Comparison of ENCODE assay signal across 18 cellular contexts in the genomic region with DNA sequence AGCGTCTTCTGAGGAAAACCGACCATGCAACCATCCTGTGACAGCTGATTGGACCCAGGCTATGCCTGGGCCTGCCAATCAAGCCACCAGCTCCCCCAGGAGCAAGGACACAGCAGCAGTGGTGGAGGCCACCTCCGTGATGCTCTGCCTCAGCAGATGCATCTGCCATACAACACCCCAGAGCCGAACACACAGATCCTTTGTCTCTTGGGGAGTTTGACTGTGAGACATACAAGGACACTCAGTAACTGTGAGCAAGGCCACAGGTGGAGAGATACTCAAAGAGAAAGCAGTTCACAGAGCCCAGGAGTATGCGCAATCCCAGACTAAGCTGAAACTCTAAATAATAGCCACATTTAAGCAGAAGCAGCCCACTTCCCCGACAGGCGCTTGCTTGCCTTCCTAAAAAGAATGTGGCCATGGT. TPM values are rescaled to one million over a fixed set of nuclear protein-coding genes. Genes with fewer than 3 reads are reported as not detected.
DNase-seq lines count a peak whose midpoint lies in the region; ATAC-seq, FAIRE-seq and TF ChIP-seq lines count a peak whose summit lies in the region.
"Had no signal": no experiment of that assay in that cellular context is flagged by ENCODE, and none has a peak within 500 bp of the region (broad histone marks: within the 10 kb centered on the region; RNA-seq: fewer than 3 reads in every experiment).

No MANE protein-coding gene starts in this region.

- no peak for TF ChIP-seq CTCF in SK-N-SH (IDR thresholded peaks at IDR 0.05)
- TF ChIP-seq CTCF in IMR-90 (conservative IDR thresholded peaks at IDR 0.05; ENCODE audit: low read depth, low read length), result no peak
- TF ChIP-seq CTCF in H1 (IDR thresholded peaks at IDR 0.05; ENCODE audit: control extremely low read depth in 1 of 3, insufficient read depth in 1 of 3, low read depth in 1 of 3, low read length in 3 of 3), result no peak
- TF ChIP-seq CTCF in upper lobe of right lung (IDR thresholded peaks at IDR 0.05), result no peak

- H3K18ac ChIP-seq in IMR-90 (ENCODE audit: low read depth, low read length), result no peak overlapping the region
- no peak overlapping the region for H3K18ac ChIP-seq in H1 (ENCODE audit: extremely low read depth, low read length)

- H2BK5ac ChIP-seq in IMR-90 (ENCODE audit: low read depth, low read length, poor library complexity, severe bottlenecking), result no peak overlapping the region
- H2BK5ac ChIP-seq in H1 (ENCODE audit: low read depth, low read length), result no peak overlapping the region

- H3K4me2 ChIP-seq in SK-N-SH (no peak overlapping the region), IMR-90 (ENCODE audit: low read depth, low read length) (no peak overlapping the region), H1 (ENCODE audit: insufficient read depth in 1 of 2, low read depth in 2 of 2, low read length in 2 of 2) (no peak overlapping the region)

- H3K9ac ChIP-seq in SK-N-SH, result no peak overlapping the region
- H3K9ac ChIP-seq in IMR-90 (ENCODE audit: low read depth, low read length), result no peak overlapping the region
- H3K9ac ChIP-seq in H1 (replicated peaks in 1 of 4; ENCODE audit: extremely low read depth in 1 of 4, low read depth in 3 of 4, low read length in 3 of 4), result no peak overlapping the region

- H3K79me2 ChIP-seq in SK-N-SH (ENCODE audit: insufficient read depth), result no peaks in the 10 kb centered on the region
- no peaks in the 10 kb centered on the region for H3K79me2 ChIP-seq in H1 (ENCODE audit: control insufficient read depth in 1 of 2, insufficient read depth in 2 of 2, low read length in 2 of 2)

- H2BK12ac ChIP-seq in H1 (ENCODE audit: low read depth, low read length), result no peak overlapping the region; the same call in 1 of the 2 replicates

- H3K27me3 ChIP-seq in SK-N-SH (ENCODE audit: insufficient read depth) (no peaks in the 10 kb centered on the region), IMR-90 (ENCODE audit: control insufficient read depth, insufficient read depth, low read length) (no peaks in the 10 kb centered on the region), H1 (replicated peaks in 1 of 4; ENCODE audit: control insufficient read depth in 3 of 4, extremely low read depth in 1 of 4, insufficient read depth in 3 of 4, low read length in 3 of 4) (no peaks in the 10 kb centered on the region), upper lobe of right lung (no peaks in the 10 kb centered on the region)

- FAIRE-seq in H1 (lab: Jason Lieb, UNC) (no peak), RCC 7860 (lab: Jason Lieb, UNC) (no peak)

- H3K4ac ChIP-seq in IMR-90 (ENCODE audit: low read depth, low read length) (no peak overlapping the region), H1 (replicated peaks; ENCODE audit: insufficient read length, low read depth, low read length) (no peak overlapping the region)

- DNase-seq in SK-N-SH (no peak), IMR-90 (no peak), H1 (ENCODE audit: low read depth in 1 of 2, low spot score in 2 of 2) (no peak), upper lobe of right lung (no peak), RCC 7860 (ENCODE audit: low spot score) (no peak)
- DNase-seq in stimulated activated CD4-positive, alpha-beta T cell treated with anti-CD3 and anti-CD28 coated beads, Interleukin-2, amount 100 ng/mL, for 48 hours, result no peak
- DNase-seq: CD8-positive, alpha-beta memory T cell; DMS 273 treated with DMSO at 0.1 percent for 48 hours; NCI-H1417 treated with DMSO at 0.1 percent for 48 hours; NCI-H1930; NCI-H510A; NCI-H774 had no signal

- H3K36me3 ChIP-seq in SK-N-SH (replicated peaks in 1 of 2; ENCODE audit: control insufficient read depth in 1 of 2, insufficient read depth in 2 of 2, low read length in 1 of 2) (no peaks in the 10 kb centered on the region), IMR-90 (ENCODE audit: control insufficient read depth, insufficient read depth, low read length) (no peaks in the 10 kb centered on the region), H1 (ENCODE audit: control insufficient read depth in 2 of 4, insufficient read depth in 4 of 4, low read length in 3 of 4) (no peaks in the 10 kb centered on the region), upper lobe of right lung (no peaks in the 10 kb centered on the region)
- H3K36me3 ChIP-seq: HAP-1 had no signal

- no peak overlapping the region for H4K91ac ChIP-seq in IMR-90 (ENCODE audit: insufficient read depth, low read depth, low read length)
- H4K91ac ChIP-seq in H1 (replicated peaks; ENCODE audit: insufficient read length, low read length), result no peak overlapping the region

- TF ChIP-seq RAD21 in SK-N-SH (IDR thresholded peaks at IDR 0.05; ENCODE audit: low read length) (no peak), IMR-90 (IDR thresholded peaks at IDR 0.05; ENCODE audit: low read length) (no peak), H1 (IDR thresholded peaks at IDR 0.05 in 1 of 2, conservative IDR thresholded peaks at IDR 0.05 in 1 of 2; ENCODE audit: low read depth in 2 of 2, low read length in 2 of 2) (no peak)

- H3K9me3 ChIP-seq in SK-N-SH (no peaks in the 10 kb centered on the region), IMR-90 (ENCODE audit: control insufficient read depth, insufficient read depth, low read length) (no peaks in the 10 kb centered on the region), H1 (ENCODE audit: insufficient read depth in 2 of 2, low read depth in 1 of 2, low read length in 1 of 2) (no peaks in the 10 kb centered on the region), upper lobe of right lung (no peaks in the 10 kb centered on the region)
- H3K9me3 ChIP-seq: HAP-1 had no signal

- no peak overlapping the region for H2BK120ac ChIP-seq in IMR-90 (ENCODE audit: low read depth, low read length)
- no peak overlapping the region for H2BK120ac ChIP-seq in H1 (replicated peaks; ENCODE audit: low read depth, low read length)

- H4K8ac ChIP-seq in IMR-90 (ENCODE audit: low read depth in 2 of 2, low read length in 2 of 2) (no peak overlapping the region), H1 (ENCODE audit: extremely low read depth, insufficient read depth, low read length) (0 out of 2 replicates have a peak overlapping the region, but pooled peaks have one; percentile 21)

- H4K5ac ChIP-seq in IMR-90 (ENCODE audit: low read depth, low read length), result no peak overlapping the region
- no peak overlapping the region for H4K5ac ChIP-seq in H1 (ENCODE audit: insufficient read length, low read depth, low read length)

- H2AK5ac ChIP-seq in IMR-90 (ENCODE audit: low read depth, low read length) (no peak overlapping the region), H1 (ENCODE audit: low read depth, low read length) (no peak overlapping the region)

- WGBS in SK-N-SH (ENCODE audit: low lambda C conversion rate), result 98% methylated on average over 5 of the region's 7 CpGs
- no CpG with 5 or more reads among the region's 7 CpGs for WGBS in IMR-90 (ENCODE audit: extremely low coverage in 2 of 2, insufficient read length in 1 of 2), 2 experiments
- WGBS in H1 (ENCODE audit: extremely low coverage in 1 of 2, insufficient coverage in 1 of 2, insufficient read length in 1 of 2, insufficient replicate concordance in 2 of 2, low coverage in 1 of 2, low lambda C conversion rate in 2 of 2, missing lambda C conversion rate in 1 of 2), 2 experiments, result 90% methylated on average over 7 of the region's 7 CpGs; no CpG with 5 or more reads in 1 of the 2 experiments

- TF ChIP-seq POLR2A in IMR-90 (IDR thresholded peaks at IDR 0.05; ENCODE audit: low read depth, low read length), result no peak
- TF ChIP-seq POLR2A in H1 (IDR thresholded peaks at IDR 0.05; ENCODE audit: control extremely low read depth in 1 of 2, low read depth in 2 of 2, low read length in 2 of 2), result no peak

- H4K20me1 ChIP-seq in SK-N-SH (ENCODE audit: insufficient read depth), result no peaks in the 10 kb centered on the region
- no peaks in the 10 kb centered on the region for H4K20me1 ChIP-seq in IMR-90 (ENCODE audit: insufficient read depth, low read length)
- H4K20me1 ChIP-seq in H1 (replicated peaks in 1 of 2; ENCODE audit: control insufficient read depth in 1 of 2, insufficient read depth in 2 of 2, low read length in 2 of 2), result no peaks in the 10 kb centered on the region

- H2AFZ ChIP-seq in SK-N-SH (ENCODE audit: low read depth) (no peak overlapping the region), IMR-90 (replicated peaks; ENCODE audit: low read length, poor library complexity) (no peak overlapping the region), H1 (ENCODE audit: low read length) (peak overlapping the region; percentile 67)

- intact Hi-C loops in IMR-90 (cut with micrococcal nuclease) (no loop called here), upper lobe of right lung (cut with DNase I) (no loop called here)

- H2BK20ac ChIP-seq in IMR-90 (ENCODE audit: low read depth, low read length) (no peak overlapping the region), H1 (ENCODE audit: low read length) (no peak overlapping the region)

- H3K14ac ChIP-seq in IMR-90 (replicated peaks; ENCODE audit: low read depth, low read length) (0 out of 2 replicates have a peak overlapping the region, but pooled peaks have one; percentile 30), H1 (ENCODE audit: insufficient read length) (no peak overlapping the region)

- H3K56ac ChIP-seq in IMR-90 (ENCODE audit: extremely low read depth, insufficient read depth, low read length) (no peak overlapping the region), H1 (replicated peaks; ENCODE audit: insufficient read length, low read depth, low read length) (no peak overlapping the region)

- H3K9me2 ChIP-seq in SK-N-SH, result no peaks in the 10 kb centered on the region

- H2AK9ac ChIP-seq in IMR-90 (replicated peaks; ENCODE audit: low read depth, low read length, poor library complexity), result peak overlapping the region; percentile 19

- dilution Hi-C loops in IMR-90 (cut with HindIII; ENCODE audit: low sequenced_read_pairs, unreplicated experiment), result no loop called here

- no peaks in the 10 kb centered on the region; the same call in 1 of the 2 replicates for H3K9me1 ChIP-seq in IMR-90 (ENCODE audit: insufficient read depth, low read length)

- POLR2A ChIA-PET in SK-N-SH (lab: Yijun Ruan, JAX), result no interaction called here
- POLR2A ChIA-PET in IMR-90 (lab: Charles Lee; ENCODE audit: unreplicated experiment), result no interaction called here
- POLR2A ChIA-PET in H1 (lab: Charles Lee; ENCODE audit: partially characterized antibody), result interaction anchor here (1.2 kb wide), 1 partner anchor 9 kb away, joined by 4 read pairs; no protein-coding TSS in a partner anchor

- BruUV-seq in IMR-90 (replicated peaks; lab: Mats Ljungman, UMichigan), result no TSS peak

- H3K4me1 ChIP-seq in SK-N-SH (ENCODE audit: control insufficient read depth in 1 of 2, insufficient read depth in 2 of 2, low read depth in 1 of 2, low read length in 1 of 2) (peaks cover 0 to 5% of the 10 kb centered on the region in 2 experiments; a peak in 1 of 4 replicates), IMR-90 (ENCODE audit: control insufficient read depth, insufficient read depth, low read length) (peaks cover 2% of the 10 kb centered on the region; the same call in 1 of the 2 replicates), H1 (replicated peaks in 1 of 4; ENCODE audit: control insufficient read depth in 3 of 4, insufficient read depth in 4 of 4, low read length in 3 of 4) (no peaks in the 10 kb centered on the region), upper lobe of right lung (peaks cover 5% of the 10 kb centered on the region)

- H3K79me1 ChIP-seq in IMR-90 (ENCODE audit: low read depth in 1 of 2, low read length in 2 of 2) (no peaks in the 10 kb centered on the region), H1 (ENCODE audit: low read depth, low read length) (no peaks in the 10 kb centered on the region)

- H3F3A ChIP-seq in SK-N-SH (replicated peaks; ENCODE audit: insufficient read depth), result no peaks in the 10 kb centered on the region

- TF ChIP-seq EP300 in SK-N-SH (IDR thresholded peaks at IDR 0.05; ENCODE audit: borderline replicate concordance in 1 of 2, low read depth in 1 of 2, low read length in 1 of 2) (no peak), H1 (IDR thresholded peaks at IDR 0.05; ENCODE audit: borderline replicate concordance in 1 of 2, low read depth in 2 of 2, low read length in 2 of 2) (no peak)

- H3K27ac ChIP-seq in SK-N-SH (ENCODE audit: low read depth in 2 of 2, low read length in 1 of 2) (peak overlapping the region in 1 of 2 experiments; percentile 8; a peak in 1 of 4 replicates), IMR-90 (ENCODE audit: insufficient read depth, low read length) (no peak overlapping the region), H1 (ENCODE audit: low read depth, low read length) (no peak overlapping the region), upper lobe of right lung (no peak overlapping the region)
- H3K27ac ChIP-seq: 22Rv1, SK-N-MC had no signal

- ATAC-seq in SK-N-SH treated with all-trans-retinoic acid at 6 μM for 48 hours (0 out of 3 replicates have a peak, but pooled peaks have one; percentile 13), IMR-90 (ENCODE audit: low read depth) (no peak), upper lobe of right lung (peak; percentile 16), GM18867 (IDR thresholded peaks at IDR 0.05; ENCODE audit: unreplicated experiment) (no peak)
- ATAC-seq: Right ventricle myocardium inferior had no signal

- no peak overlapping the region for H3K4me3 ChIP-seq in SK-N-SH (ENCODE audit: low read depth in 2 of 2, low read length in 1 of 2)
- no peak overlapping the region for H3K4me3 ChIP-seq in IMR-90 (ENCODE audit: insufficient read depth, low read depth, low read length)
- H3K4me3 ChIP-seq in H1 (ENCODE audit: extremely low read depth in 1 of 4, insufficient read depth in 2 of 4, low read depth in 3 of 4, low read length in 4 of 4), result no peak overlapping the region
- H3K4me3 ChIP-seq in upper lobe of right lung, result no peak overlapping the region
- H3K4me3 ChIP-seq: HAP-1, SK-N-MC had no signal

- H3K23ac ChIP-seq in IMR-90 (ENCODE audit: low read depth, low read length), result no peak overlapping the region
- no peak overlapping the region for H3K23ac ChIP-seq in H1 (ENCODE audit: insufficient read length)

- in situ Hi-C loops in IMR-90 (cut with MboI; ENCODE audit: low sequenced_read_pairs), result no loop called here

- H2BK15ac ChIP-seq in IMR-90 (ENCODE audit: low read depth, low read length), result no peak overlapping the region
- no peak overlapping the region for H2BK15ac ChIP-seq in H1 (ENCODE audit: low read length)

- CTCF ChIA-PET in SK-N-SH (lab: Yijun Ruan, JAX), result interaction anchor here (1.9 to 2.8 kb wide), 2 partner anchors 9 to 322 kb away, joined by 4 to 13 read pairs; no protein-coding TSS in a partner anchor
- CTCF ChIA-PET in IMR-90 (lab: Yijun Ruan, JAX), result no interaction called here
- CTCF ChIA-PET in H1 (lab: Charles Lee; ENCODE audit: partially characterized antibody), result interaction anchor here (0.7 to 1.0 kb wide), 2 partner anchors 15 to 240 kb away, joined by 3 read pairs; no protein-coding TSS in a partner anchor

- no peaks in the 10 kb centered on the region for H3K23me2 ChIP-seq in H1 (ENCODE audit: low read depth, low read length)

RNA-seq across cellular contexts. Expression of a gene that starts 10.0 kb away (rescaled TPM):
- 145 and 292 TPM in 2 replicates for polyA plus RNA-seq in SK-N-SH (2012; rRNA removed)
- polyA plus RNA-seq in SK-N-SH (2012; cell fraction: cytosol; rRNA removed), result 206 and 275 TPM in 2 replicates
- 41.0 and 57.4 TPM in 2 replicates for polyA plus RNA-seq in SK-N-SH (2012; cell fraction: nucleus; rRNA removed)
- 134 and 244 TPM in 2 replicates for total RNA-seq in IMR-90 (2012; rRNA removed)
- polyA plus RNA-seq in IMR-90 (2012; rRNA removed), result 138 and 284 TPM in 2 replicates
- polyA plus RNA-seq in IMR-90 (2012; cell fraction: cytosol; rRNA removed), result 36.0 and 148 TPM in 2 replicates
- polyA plus RNA-seq in IMR-90 (2012; cell fraction: nucleus; rRNA removed; ENCODE audit: low replicate concordance), result 40.6 and 53.9 TPM in 2 replicates
- total RNA-seq in H1 (2021; fragmentation: NEBNext Ultra II Directional; extraction: Animal tissue kit (Norgen Biotek cat#: 25700)), result 118 and 119 TPM in 2 replicates
- polyA plus RNA-seq in H1 (2011; rRNA removed), result 234 and 333 TPM in 2 replicates
- 230 TPM for polyA plus RNA-seq in H1 (2011; cell fraction: cytosol; rRNA removed)
- 84.1 TPM for polyA plus RNA-seq in H1 (2011; cell fraction: nucleus; rRNA removed)
- 91.6 to 126 TPM (median 105 TPM) in 4 replicates for polyA plus RNA-seq in H1 (2012, experiment 1 of 2)
- 33.4 TPM for polyA plus RNA-seq in H1 (2012, experiment 2 of 2)
- 170 TPM for polyA plus RNA-seq in H1 (2013, experiment 1 of 2)
- 202 TPM for polyA plus RNA-seq in H1 (2013, experiment 2 of 2)
- polyA minus RNA-seq in H1 (2011; rRNA and poly(A)+ RNA removed), result 240 and 302 TPM in 2 replicates
- 110 TPM for polyA minus RNA-seq in H1 (2011; cell fraction: cytosol; rRNA and poly(A)+ RNA removed)
- polyA minus RNA-seq in H1 (2011; cell fraction: nucleus; rRNA and poly(A)+ RNA removed), result 76.1 TPM
- 94.0 TPM for total RNA-seq in upper lobe of right lung

RNA-seq across cellular contexts. Expression of a gene that starts 37.6 kb away (rescaled TPM):
- 9.4 and 13.5 TPM in 2 replicates for polyA plus RNA-seq in SK-N-SH (2012; rRNA removed)
- 20.0 and 29.7 TPM in 2 replicates for polyA plus RNA-seq in SK-N-SH (2012; cell fraction: cytosol; rRNA removed)
- 6.7 and 14.5 TPM in 2 replicates for polyA plus RNA-seq in SK-N-SH (2012; cell fraction: nucleus; rRNA removed)
- total RNA-seq in IMR-90 (2012; rRNA removed), result 59.1 and 123 TPM in 2 replicates
- polyA plus RNA-seq in IMR-90 (2012; rRNA removed), result 14.1 and 22.4 TPM in 2 replicates
- polyA plus RNA-seq in IMR-90 (2012; cell fraction: cytosol; rRNA removed), result 4.1 and 7.2 TPM in 2 replicates
- polyA plus RNA-seq in IMR-90 (2012; cell fraction: nucleus; rRNA removed; ENCODE audit: low replicate concordance), result 8.0 and 19.3 TPM in 2 replicates
- 75.9 and 77.3 TPM in 2 replicates for total RNA-seq in H1 (2021; fragmentation: NEBNext Ultra II Directional; extraction: Animal tissue kit (Norgen Biotek cat#: 25700))
- polyA plus RNA-seq in H1 (2011; rRNA removed), result 9.9 and 17.9 TPM in 2 replicates
- polyA plus RNA-seq in H1 (2011; cell fraction: cytosol; rRNA removed), result 26.0 TPM
- 2.4 TPM for polyA plus RNA-seq in H1 (2011; cell fraction: nucleus; rRNA removed)
- polyA plus RNA-seq in H1 (2012, experiment 1 of 2), result 22.0 to 46.5 TPM (median 32.2 TPM) in 4 replicates
- polyA plus RNA-seq in H1 (2012, experiment 2 of 2), result 6.7 TPM
- 40.3 TPM for polyA plus RNA-seq in H1 (2013, experiment 1 of 2)
- polyA plus RNA-seq in H1 (2013, experiment 2 of 2), result 37.4 TPM
- 18.3 and 23.5 TPM in 2 replicates for polyA minus RNA-seq in H1 (2011; rRNA and poly(A)+ RNA removed)
- polyA minus RNA-seq in H1 (2011; cell fraction: cytosol; rRNA and poly(A)+ RNA removed), result 14.8 TPM
- 26.6 TPM for polyA minus RNA-seq in H1 (2011; cell fraction: nucleus; rRNA and poly(A)+ RNA removed)
- 52.9 TPM for total RNA-seq in upper lobe of right lung

RNA-seq across cellular contexts. Expression of a gene that starts 54.4 kb away (rescaled TPM):
- polyA plus RNA-seq in SK-N-SH (2012; rRNA removed) (25.5 and 26.7 TPM in 2 replicates), IMR-90 (2012; rRNA removed) (32.9 and 38.9 TPM in 2 replicates), H1 (2011; rRNA removed) (25.4 and 43.5 TPM in 2 replicates)
- 31.7 and 39.2 TPM in 2 replicates for polyA plus RNA-seq in SK-N-SH (2012; cell fraction: cytosol; rRNA removed)
- polyA plus RNA-seq in SK-N-SH (2012; cell fraction: nucleus; rRNA removed), result 3.9 and 5.2 TPM in 2 replicates
- total RNA-seq in IMR-90 (2012; rRNA removed) (48.9 and 70.8 TPM in 2 replicates), upper lobe of right lung (1.5 TPM)
- polyA plus RNA-seq in IMR-90 (2012; cell fraction: cytosol; rRNA removed), result 6.7 and 14.3 TPM in 2 replicates
- polyA plus RNA-seq in IMR-90 (2012; cell fraction: nucleus; rRNA removed; ENCODE audit: low replicate concordance), result 0.98 and 6.9 TPM in 2 replicates
- total RNA-seq in H1 (2021; fragmentation: NEBNext Ultra II Directional; extraction: Animal tissue kit (Norgen Biotek cat#: 25700)), result 41.5 and 48.3 TPM in 2 replicates
- 45.7 TPM for polyA plus RNA-seq in H1 (2011; cell fraction: cytosol; rRNA removed)
- polyA plus RNA-seq in H1 (2011; cell fraction: nucleus; rRNA removed), result 10.7 TPM
- polyA plus RNA-seq in H1 (2012, experiment 1 of 2), result 26.3 to 34.7 TPM (median 32.0 TPM) in 4 replicates
- 15.1 TPM for polyA plus RNA-seq in H1 (2012, experiment 2 of 2)
- polyA plus RNA-seq in H1 (2013, experiment 1 of 2), result 96.1 TPM
- 92.4 TPM for polyA plus RNA-seq in H1 (2013, experiment 2 of 2)
- polyA minus RNA-seq in H1 (2011; rRNA and poly(A)+ RNA removed), result 16.3 and 28.1 TPM in 2 replicates
- polyA minus RNA-seq in H1 (2011; cell fraction: cytosol; rRNA and poly(A)+ RNA removed), result 16.1 TPM
- polyA minus RNA-seq in H1 (2011; cell fraction: nucleus; rRNA and poly(A)+ RNA removed), result 16.6 TPM

RNA-seq across cellular contexts. Expression of a gene that starts 58.5 kb away (rescaled TPM):
- 6.4 and 7.7 TPM in 2 replicates for polyA plus RNA-seq in SK-N-SH (2012; rRNA removed)
- polyA plus RNA-seq in SK-N-SH (2012; cell fraction: cytosol; rRNA removed), result 9.4 and 9.7 TPM in 2 replicates
- polyA plus RNA-seq in SK-N-SH (2012; cell fraction: nucleus; rRNA removed), result 6.4 and 12.1 TPM in 2 replicates
- 13.8 and 15.3 TPM in 2 replicates for total RNA-seq in IMR-90 (2012; rRNA removed)
- 5.1 and 6.0 TPM in 2 replicates for polyA plus RNA-seq in IMR-90 (2012; rRNA removed)
- 1.1 and 2.3 TPM in 2 replicates for polyA plus RNA-seq in IMR-90 (2012; cell fraction: cytosol; rRNA removed)
- 0.85 and 9.4 TPM in 2 replicates for polyA plus RNA-seq in IMR-90 (2012; cell fraction: nucleus; rRNA removed; ENCODE audit: low replicate concordance)
- total RNA-seq in H1 (2021; fragmentation: NEBNext Ultra II Directional; extraction: Animal tissue kit (Norgen Biotek cat#: 25700)), result 17.8 and 20.2 TPM in 2 replicates
- polyA plus RNA-seq in H1 (2011; rRNA removed), result 3.9 and 7.4 TPM in 2 replicates
- polyA plus RNA-seq in H1 (2011; cell fraction: cytosol; rRNA removed), result 7.1 TPM
- 4.6 TPM for polyA plus RNA-seq in H1 (2011; cell fraction: nucleus; rRNA removed)
- 13.4 to 21.5 TPM (median 14.0 TPM) in 4 replicates for polyA plus RNA-seq in H1 (2012, experiment 1 of 2)
- 5.6 TPM for polyA plus RNA-seq in H1 (2012, experiment 2 of 2)
- polyA plus RNA-seq in H1 (2013, experiment 1 of 2), result 15.3 TPM
- polyA plus RNA-seq in H1 (2013, experiment 2 of 2), result 19.0 TPM
- 6.2 and 7.4 TPM in 2 replicates for polyA minus RNA-seq in H1 (2011; rRNA and poly(A)+ RNA removed)
- 7.1 TPM for polyA minus RNA-seq in H1 (2011; cell fraction: cytosol; rRNA and poly(A)+ RNA removed)
- polyA minus RNA-seq in H1 (2011; cell fraction: nucleus; rRNA and poly(A)+ RNA removed), result 11.6 TPM
- total RNA-seq in upper lobe of right lung, result 22.5 TPM

Comparison
In these comparisons a context has a peak if more than half of its experiments do, and no peak if none do; other contexts are left out.
1. ATAC-seq: peak in SK-N-SH treated with all-trans-retinoic acid at 6 μM for 48 hours (single experiment) and upper lobe of right lung (single experiment); none in IMR-90 (single experiment) and GM18867 (single experiment).
2. RNA of a gene that starts 54.4 kb away (total RNA-seq): 48.9 to 70.8 TPM in IMR-90 and 41.5 to 48.3 TPM in H1; 1.5 TPM in upper lobe of right lung (single experiment); every median in the first group is over 10 times any median in the second.